Comparison of ENCODE assay signal across 1 cellular context in genomic region chr17:47883589-47884426, GRCh38.
TF ChIP-seq lines count a peak whose summit lies in the region.

No MANE protein-coding gene starts in this region.

TF ChIP-seq in GM23338, 12 proteins besides CTCF, POLR2A, EP300 and RAD21:
- no peak for TF ChIP-seq REST (IDR thresholded peaks at IDR 0.05; ENCODE audit: unreplicated experiment)
- TF ChIP-seq ZNF331 (CRISPR knock-in tag; IDR thresholded peaks at IDR 0.05; ENCODE audit: low read depth) = no peak
